Comparison of ENCODE assay signal across 37 cellular contexts in genomic region chr9:28177925-28178324, GRCh38.
"Had no signal": no experiment of that assay in that cellular context is flagged by ENCODE, and none has a peak within 500 bp of the region (broad histone marks: within the 10 kb centered on the region; RNA-seq: fewer than 3 reads in every experiment).

No MANE protein-coding gene starts in this region.

- H3K27ac ChIP-seq: adrenal gland, ascending aorta, body of pancreas, brain microvascular endothelial cell, breast epithelium, cardiac muscle cell had no signal

- H3K4me3 Mint-ChIP-seq: activated naive CD4-positive, alpha-beta T cell treated with anti-CD3 and anti-CD28 coated beads for 36 hours; activated naive CD4-positive, alpha-beta T cell treated with anti-CD3 and anti-CD28 coated beads, Interleukin-2, amount 10 ng/mL, durations not matched to agents 7 days and 5 days; activated naive CD4-positive, alpha-beta T cell treated with anti-CD3 and anti-CD28 coated beads, Interleukin-2, amount 50 U/mL, for 24 hours; activated naive CD8-positive, alpha-beta T cell; activated naive CD8-positive, alpha-beta T cell treated with anti-CD3 and anti-CD28 coated beads for 36 hours; activated naive CD8-positive, alpha-beta T cell treated with anti-CD3 and anti-CD28 coated beads, Interleukin-2, amount 10 ng/mL, durations not matched to agents 7 days and 5 days; activated naive CD8-positive, alpha-beta T cell treated with anti-CD3 and anti-CD28 coated beads, Interleukin-2, amount 50 U/mL, for 24 hours; activated T-cell treated with anti-CD3 and anti-CD28 coated beads, Interleukin-2, amount 50 U/mL, for 24 hours; activated T-cell treated with anti-CD3 and anti-CD28 coated beads, Interleukin-2, amount 50 U/mL, for 4 hours; activated T-cell treated with anti-CD3 and anti-CD28 coated beads, Interleukin-2, amount 50 U/mL, for 72 hours; activated T-helper 1 cell treated with anti-CD3 and anti-CD28 coated beads, Interleukin-12 subunit alpha, Interleukin-12 subunit beta, Interleukin-2, Interleukin-4 antibody, amounts not matched to agents 30 ng/mL and 10 ng/mL and 1 ng/mL, durations not matched to agents 14 hours and 24 hours and 36 hours; activated T-helper 17 cell treated with anti-CD3 and anti-CD28 coated beads, Interleukin-2, amount 50 U/mL, for 72 hours; brain; central memory CD8-positive, alpha-beta T cell had no signal

- DNase-seq: activated effector memory CD4-positive, alpha-beta T cell treated with anti-CD3 and anti-CD28 coated beads, Interleukin-2, amount 50 U/mL, for 16 hours; activated effector memory CD4-positive, alpha-beta T cell treated with Interleukin-2 at 50 U/mL for 16 hours; activated gamma-delta T cell; activated gamma-delta T cell treated with Interleukin-2 at 50 U/mL for 16 hours; activated naive CD4-positive, alpha-beta T cell; activated naive CD4-positive, alpha-beta T cell treated with anti-CD3 and anti-CD28 coated beads for 36 hours; activated naive CD4-positive, alpha-beta T cell treated with anti-CD3 and anti-CD28 coated beads, Interleukin-2, amount 10 ng/mL, durations not matched to agents 7 days and 5 days; activated naive CD4-positive, alpha-beta T cell treated with anti-CD3 and anti-CD28 coated beads, Interleukin-2, amount 50 U/mL, for 16 hours; activated naive CD4-positive, alpha-beta T cell treated with Interleukin-2 at 50 U/mL for 16 hours; activated naive CD8-positive, alpha-beta T cell treated with anti-CD3 and anti-CD28 coated beads for 36 hours; activated naive CD8-positive, alpha-beta T cell treated with anti-CD3 and anti-CD28 coated beads, Interleukin-2, amount 10 ng/mL, durations not matched to agents 7 days and 5 days; activated naive CD8-positive, alpha-beta T cell treated with anti-CD3 and anti-CD28 coated beads, Interleukin-2, amount 50 U/mL, for 24 hours; activated T-cell treated with anti-CD3 and anti-CD28 coated beads, Interleukin-2, amount 50 U/mL, for 24 hours; activated T-cell treated with anti-CD3 and anti-CD28 coated beads, Interleukin-2, amount 50 U/mL, for 4 hours; activated T-cell treated with anti-CD3 and anti-CD28 coated beads, Interleukin-2, amount 50 U/mL, for 48 hours; activated T-cell treated with anti-CD3 and anti-CD28 coated beads, Interleukin-2, amount 50 U/mL, for 72 hours; adrenal gland; amniotic stem cell; amygdala; anterior cingulate cortex; aorta; body of pancreas; brain microvascular endothelial cell; caudate nucleus; central memory CD4-positive, alpha-beta T cell; cerebellar nuclear complex had no signal

- H3K27ac Mint-ChIP-seq: activated naive CD4-positive, alpha-beta T cell treated with anti-CD3 and anti-CD28 coated beads for 36 hours; activated naive CD4-positive, alpha-beta T cell treated with anti-CD3 and anti-CD28 coated beads, Interleukin-2, amount 10 ng/mL, durations not matched to agents 7 days and 5 days; activated naive CD4-positive, alpha-beta T cell treated with anti-CD3 and anti-CD28 coated beads, Interleukin-2, amount 50 U/mL, for 24 hours; activated naive CD4-positive, alpha-beta T cell treated with anti-CD3 and anti-CD28 coated beads, Interleukin-2, amount 50 U/mL, for 72 hours; activated naive CD8-positive, alpha-beta T cell; activated naive CD8-positive, alpha-beta T cell treated with anti-CD3 and anti-CD28 coated beads for 36 hours; activated naive CD8-positive, alpha-beta T cell treated with anti-CD3 and anti-CD28 coated beads, Interleukin-2, amount 10 ng/mL, durations not matched to agents 7 days and 5 days; activated naive CD8-positive, alpha-beta T cell treated with anti-CD3 and anti-CD28 coated beads, Interleukin-2, amount 50 U/mL, for 24 hours; activated T-cell treated with anti-CD3 and anti-CD28 coated beads, Interleukin-2, amount 50 U/mL, for 24 hours; activated T-cell treated with anti-CD3 and anti-CD28 coated beads, Interleukin-2, amount 50 U/mL, for 72 hours; activated T-helper 1 cell treated with anti-CD3 and anti-CD28 coated beads, Interleukin-12 subunit alpha, Interleukin-12 subunit beta, Interleukin-2, Interleukin-4 antibody, amounts not matched to agents 30 ng/mL and 10 ng/mL and 1 ng/mL, durations not matched to agents 14 hours and 24 hours and 36 hours; activated T-helper 17 cell treated with anti-CD3 and anti-CD28 coated beads, Interleukin-2, amount 50 U/mL, for 72 hours; activated T-helper 2 cell treated with anti-CD3 and anti-CD28 coated beads, Interferon-gamma antibody, Interleukin-2, Interleukin-4, amounts not matched to agents 10 μg/mL and 5 μg/mL and 100 μg/mL, durations not matched to agents 14 hours and 24 hours and 36 hours; brain had no signal

- ATAC-seq: activated naive CD4-positive, alpha-beta T cell treated with anti-CD3 and anti-CD28 coated beads, Interleukin-2, amount 50 U/mL, for 72 hours; activated naive CD8-positive, alpha-beta T cell treated with anti-CD3 and anti-CD28 coated beads, Interleukin-2, amount 50 U/mL, for 24 hours; activated T-cell treated with anti-CD3 and anti-CD28 coated beads, Interleukin-2, amount 50 U/mL, for 4 hours; activated T-cell treated with anti-CD3 and anti-CD28 coated beads, Interleukin-2, amount 50 U/mL, for 72 hours; activated T-helper 17 cell treated with anti-CD3 and anti-CD28 coated beads, Interleukin-2, amount 50 U/mL, for 72 hours; body of pancreas had no signal

- H3K4me1 Mint-ChIP-seq: activated naive CD4-positive, alpha-beta T cell treated with anti-CD3 and anti-CD28 coated beads, Interleukin-2, amount 10 ng/mL, durations not matched to agents 7 days and 5 days; activated naive CD4-positive, alpha-beta T cell treated with anti-CD3 and anti-CD28 coated beads, Interleukin-2, amount 50 U/mL, for 24 hours; activated naive CD8-positive, alpha-beta T cell treated with anti-CD3 and anti-CD28 coated beads for 36 hours; activated naive CD8-positive, alpha-beta T cell treated with anti-CD3 and anti-CD28 coated beads, Interleukin-2, amount 10 ng/mL, durations not matched to agents 7 days and 5 days; activated naive CD8-positive, alpha-beta T cell treated with anti-CD3 and anti-CD28 coated beads, Interleukin-2, amount 50 U/mL, for 24 hours; activated T-helper 17 cell treated with anti-CD3 and anti-CD28 coated beads, Interleukin-2, amount 50 U/mL, for 72 hours; brain; central memory CD8-positive, alpha-beta T cell had no signal

- H3K9me3 Mint-ChIP-seq: activated naive CD4-positive, alpha-beta T cell treated with anti-CD3 and anti-CD28 coated beads for 36 hours; activated naive CD4-positive, alpha-beta T cell treated with anti-CD3 and anti-CD28 coated beads, Interleukin-2, amount 10 ng/mL, durations not matched to agents 7 days and 5 days; activated naive CD4-positive, alpha-beta T cell treated with anti-CD3 and anti-CD28 coated beads, Interleukin-2, amount 50 U/mL, for 24 hours; activated naive CD8-positive, alpha-beta T cell treated with anti-CD3 and anti-CD28 coated beads for 36 hours; activated naive CD8-positive, alpha-beta T cell treated with anti-CD3 and anti-CD28 coated beads, Interleukin-2, amount 50 U/mL, for 24 hours; activated T-cell treated with anti-CD3 and anti-CD28 coated beads, Interleukin-2, amount 50 U/mL, for 24 hours; activated T-cell treated with anti-CD3 and anti-CD28 coated beads, Interleukin-2, amount 50 U/mL, for 4 hours; activated T-helper 1 cell treated with anti-CD3 and anti-CD28 coated beads, Interleukin-12 subunit alpha, Interleukin-12 subunit beta, Interleukin-2, Interleukin-4 antibody, amounts not matched to agents 30 ng/mL and 10 ng/mL and 1 ng/mL, durations not matched to agents 14 hours and 24 hours and 36 hours had no signal

- H3K36me3 ChIP-seq: adrenal gland, ascending aorta, brain microvascular endothelial cell, breast epithelium, cardiac muscle cell had no signal

- H3K9me3 ChIP-seq: adrenal gland, ascending aorta, body of pancreas, breast epithelium had no signal

- H3K27me3 ChIP-seq: adrenal gland, ascending aorta, body of pancreas, brain microvascular endothelial cell, breast epithelium, cardiac muscle cell had no signal

- H3K4me1 ChIP-seq: adrenal gland, ascending aorta, body of pancreas, breast epithelium had no signal

- H3K27me3 Mint-ChIP-seq: activated naive CD4-positive, alpha-beta T cell treated with anti-CD3 and anti-CD28 coated beads, Interleukin-2, amount 10 ng/mL, durations not matched to agents 7 days and 5 days; activated naive CD4-positive, alpha-beta T cell treated with anti-CD3 and anti-CD28 coated beads, Interleukin-2, amount 50 U/mL, for 24 hours; activated naive CD8-positive, alpha-beta T cell; activated naive CD8-positive, alpha-beta T cell treated with anti-CD3 and anti-CD28 coated beads for 36 hours; activated naive CD8-positive, alpha-beta T cell treated with anti-CD3 and anti-CD28 coated beads, Interleukin-2, amount 10 ng/mL, durations not matched to agents 7 days and 5 days; activated naive CD8-positive, alpha-beta T cell treated with anti-CD3 and anti-CD28 coated beads, Interleukin-2, amount 50 U/mL, for 24 hours; activated T-cell treated with anti-CD3 and anti-CD28 coated beads, Interleukin-2, amount 50 U/mL, for 24 hours; activated T-helper 17 cell treated with anti-CD3 and anti-CD28 coated beads, Interleukin-2, amount 50 U/mL, for 72 hours; brain; central memory CD8-positive, alpha-beta T cell had no signal

- H3K4me3 ChIP-seq: adrenal gland, ascending aorta, body of pancreas, breast epithelium, cardiac muscle cell had no signal

- H3K36me3 Mint-ChIP-seq: activated naive CD4-positive, alpha-beta T cell treated with anti-CD3 and anti-CD28 coated beads, Interleukin-2, amount 10 ng/mL, durations not matched to agents 7 days and 5 days; activated naive CD4-positive, alpha-beta T cell treated with anti-CD3 and anti-CD28 coated beads, Interleukin-2, amount 50 U/mL, for 24 hours; activated naive CD4-positive, alpha-beta T cell treated with anti-CD3 and anti-CD28 coated beads, Interleukin-2, amount 50 U/mL, for 72 hours; activated naive CD8-positive, alpha-beta T cell; activated naive CD8-positive, alpha-beta T cell treated with anti-CD3 and anti-CD28 coated beads for 36 hours; activated naive CD8-positive, alpha-beta T cell treated with anti-CD3 and anti-CD28 coated beads, Interleukin-2, amount 10 ng/mL, durations not matched to agents 7 days and 5 days; brain had no signal
